16 cellular contexts compared by ENCODE assay signal in the genomic region with DNA sequence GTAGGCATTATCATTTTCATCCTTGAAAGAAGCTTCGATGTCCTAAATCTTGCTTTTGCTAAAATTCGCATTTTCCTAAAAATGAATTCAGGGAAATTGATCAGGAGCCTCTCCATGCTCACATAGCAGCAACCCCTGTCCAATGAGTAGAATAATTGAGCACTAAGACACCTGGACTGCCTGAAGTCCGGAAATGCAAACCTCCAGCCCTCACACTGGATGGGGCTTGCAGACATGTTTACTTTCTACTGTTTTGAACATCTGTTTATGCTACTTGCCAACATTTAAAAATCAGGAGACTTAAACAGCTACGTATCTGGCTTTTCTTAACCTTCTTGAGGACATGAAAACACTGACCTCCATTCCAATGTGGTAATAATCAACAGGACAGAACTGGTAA.
A peak's percentile ranks its signal among the peaks of the same experiment; 100 is the strongest.
DNase-seq lines count a peak whose midpoint lies in the region; ATAC-seq, FAIRE-seq and TF ChIP-seq lines count a peak whose summit lies in the region.
"Had no signal": no experiment of that assay in that cellular context is flagged by ENCODE, and none has a peak within 500 bp of the region (broad histone marks: within the 10 kb centered on the region; RNA-seq: fewer than 3 reads in every experiment).

No MANE protein-coding gene starts in this region.

- TF ChIP-seq CTCF in D721Med (IDR thresholded peaks at IDR 0.05; ENCODE audit: insufficient read depth, missing control alignments) (no peak), HFF-Myc (IDR thresholded peaks at IDR 0.05; ENCODE audit: low read depth, low read length, missing control alignments) (no peak)
- no peak for TF ChIP-seq CTCF in CD8-positive, alpha-beta T cell (IDR thresholded peaks at IDR 0.05)

- H3K4me3 ChIP-seq in HFF-Myc (replicated peaks; ENCODE audit: low read depth, low read length), result no peak overlapping the region
- H3K4me3 ChIP-seq in CD8-positive, alpha-beta T cell (ENCODE audit: low read depth, low read length), result no peak overlapping the region
- H3K4me3 ChIP-seq: GM23248, K562, Peyer's patch had no signal

- ATAC-seq in GM21576 (IDR thresholded peaks at IDR 0.05; ENCODE audit: unreplicated experiment) (no peak), GM18505 (IDR thresholded peaks at IDR 0.05; ENCODE audit: unreplicated experiment) (no peak)
- no peak for ATAC-seq in CD8-positive, alpha-beta T cell
- ATAC-seq: HCT116, K562, SK-N-SH treated with all-trans-retinoic acid at 6 μM for 48 hours, T-helper 17 cell had no signal

- no peaks in the 10 kb centered on the region for H3K36me3 Mint-ChIP-seq in CD8-positive, alpha-beta T cell
- H3K36me3 Mint-ChIP-seq: CD8-positive, alpha-beta memory T cell had no signal

- POLR2A ChIA-PET in CD8-positive, alpha-beta T cell (lab: Charles Lee), result no interaction called here

- no peaks in the 10 kb centered on the region for H3K4me1 Mint-ChIP-seq in CD8-positive, alpha-beta T cell (ENCODE audit: low read depth)
- H3K4me1 Mint-ChIP-seq: CD8-positive, alpha-beta memory T cell; T-helper 17 cell had no signal

- H3K36me3 ChIP-seq in CD8-positive, alpha-beta T cell (ENCODE audit: insufficient read depth, low read length), result no peaks in the 10 kb centered on the region
- H3K36me3 ChIP-seq: Peyer's patch had no signal

- H3K27ac Mint-ChIP-seq in CD8-positive, alpha-beta T cell, result no peak overlapping the region
- H3K27ac Mint-ChIP-seq: CD8-positive, alpha-beta memory T cell; T-helper 17 cell had no signal

- no peaks in the 10 kb centered on the region for H3K4me1 ChIP-seq in CD8-positive, alpha-beta T cell (ENCODE audit: insufficient read depth, low read length)
- H3K4me1 ChIP-seq: Peyer's patch had no signal

- no peaks in the 10 kb centered on the region for H3K27me3 Mint-ChIP-seq in CD8-positive, alpha-beta T cell (ENCODE audit: low read depth)
- H3K27me3 Mint-ChIP-seq: T-helper 17 cell had no signal

- peak; percentile 21 for FAIRE-seq in D721Med (lab: Jason Lieb, UNC)
- FAIRE-seq: K562 had no signal

- H3K27me3 ChIP-seq in CD8-positive, alpha-beta T cell (ENCODE audit: insufficient read depth, low read length), result no peaks in the 10 kb centered on the region
- H3K27me3 ChIP-seq: Peyer's patch had no signal

- CTCF ChIA-PET in CD8-positive, alpha-beta T cell (lab: Charles Lee), result no interaction called here

- H3K9me3 ChIP-seq in CD8-positive, alpha-beta T cell (ENCODE audit: low read length), result no peaks in the 10 kb centered on the region
- H3K9me3 ChIP-seq: Peyer's patch had no signal

- no peak for DNase-seq in D721Med (ENCODE audit: insufficient read length, low spot score)
- peak; percentile 15 for DNase-seq in HFF-Myc (ENCODE audit: extremely low read depth, low read depth)
- peak; percentile 78 for DNase-seq in NCI-H2171 treated with DMSO at 0.1 percent for 48 hours (lab: John Stamatoyannopoulos, UW)
- peak; percentile 6 for DNase-seq in fibroblast of peridontal ligament (ENCODE audit: extremely low read depth)
- DNase-seq in CD8-positive, alpha-beta T cell, result no peak
- DNase-seq: CD8-positive, alpha-beta memory T cell; GM23248; NCI-H2081 treated with DMSO at 0.1 percent for 48 hours; Peyer's patch; Right ventricle myocardium superior; T-helper 17 cell had no signal

- H3K4me3 Mint-ChIP-seq in CD8-positive, alpha-beta T cell, result no peak overlapping the region
- H3K4me3 Mint-ChIP-seq: CD8-positive, alpha-beta memory T cell; T-helper 17 cell had no signal

- intact Hi-C loops in CD8-positive, alpha-beta T cell (cut with DNase I, micrococcal nuclease), result no loop called here

- no peak for TF ChIP-seq POLR2A in GM18505 (IDR thresholded peaks at IDR 0.05; ENCODE audit: borderline replicate concordance, extremely low read depth, insufficient read depth, insufficient read length)

- no peak overlapping the region for H3K27ac ChIP-seq in CD8-positive, alpha-beta T cell (ENCODE audit: low read depth, low read length)
- H3K27ac ChIP-seq: GM23248, Peyer's patch had no signal

- peaks cover 4% of the 10 kb centered on the region for H3K9me3 Mint-ChIP-seq in CD8-positive, alpha-beta T cell
- H3K9me3 Mint-ChIP-seq: CD8-positive, alpha-beta memory T cell had no signal

Comparison
In these comparisons a context has a peak if more than half of its experiments do, and no peak if none do; other contexts are left out.
1. DNase-seq: peak in HFF-Myc (single experiment), NCI-H2171 treated with DMSO at 0.1 percent for 48 hours (single experiment) and fibroblast of peridontal ligament (single experiment); none in D721Med (single experiment) and CD8-positive, alpha-beta T cell (0 of 7).